In the genomic region with DNA sequence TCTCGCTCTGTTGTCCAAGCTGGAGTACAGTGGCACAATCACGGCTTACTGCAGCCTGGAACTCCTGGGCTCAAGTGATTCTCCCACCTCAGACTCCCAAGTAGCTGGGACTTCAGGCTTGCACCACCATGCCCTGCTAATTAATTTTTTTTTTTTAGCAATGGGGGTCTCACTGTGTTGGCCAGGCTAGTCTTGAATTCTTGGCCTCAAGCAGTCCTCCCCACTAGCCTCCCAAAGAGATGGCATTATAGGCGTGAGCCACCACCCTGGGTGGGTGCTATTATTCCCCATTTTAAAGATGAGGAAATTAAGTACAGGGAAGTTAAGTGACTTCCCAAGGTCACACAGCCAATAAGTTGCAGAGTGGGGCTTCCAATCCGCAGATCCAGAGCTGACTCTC, we compare ENCODE assay signal across 10 cellular contexts. TPM values are rescaled to one million over a fixed set of nuclear protein-coding genes. Genes with fewer than 3 reads are reported as not detected.
DNase-seq lines count a peak whose midpoint lies in the region; ATAC-seq and TF ChIP-seq lines count a peak whose summit lies in the region.
"Had no signal": no experiment of that assay in that cellular context is flagged by ENCODE, and none has a peak within 500 bp of the region (broad histone marks: within the 10 kb centered on the region; RNA-seq: fewer than 3 reads in every experiment).

No MANE protein-coding gene starts in this region.

- H3K4me1 Mint-ChIP-seq in dendritic cell treated with granulocyte-macrophage colony-stimulating factor and Interleukin-4, amounts not matched to agents 40 ng/mL and 50 ng/mL, for 4 days (ENCODE audit: low read depth), result peaks cover 40% of the 10 kb centered on the region
- H3K4me1 Mint-ChIP-seq in progenitor cell of endocrine pancreas (ENCODE audit: low read depth), result peaks cover 28% of the 10 kb centered on the region

- H4K20me1 ChIP-seq in DOHH2 (ENCODE audit: control insufficient read depth, insufficient read depth, low read depth, low read length) (no peaks in the 10 kb centered on the region), Loucy (ENCODE audit: insufficient read depth, low read length, poor library complexity, severe bottlenecking) (peaks cover 18% of the 10 kb centered on the region)

- H3K36me3 Mint-ChIP-seq in dendritic cell treated with granulocyte-macrophage colony-stimulating factor and Interleukin-4, amounts not matched to agents 40 ng/mL and 50 ng/mL, for 4 days (ENCODE audit: low read depth), result peaks cover 55% of the 10 kb centered on the region
- H3K36me3 Mint-ChIP-seq in progenitor cell of endocrine pancreas (ENCODE audit: insufficient read depth), result peaks cover 11% of the 10 kb centered on the region

- H3K4me3 ChIP-seq in DOHH2 (ENCODE audit: low read length) (no peak overlapping the region), Loucy (ENCODE audit: low read length, poor library complexity, severe bottlenecking) (peak overlapping the region; percentile 93)

- H3K9ac ChIP-seq in Loucy (ENCODE audit: low read depth, low read length, poor library complexity, severe bottlenecking), result peak overlapping the region; percentile 97

- H3K36me3 ChIP-seq in DOHH2 (ENCODE audit: control insufficient read depth, low read length) (peaks cover 29% of the 10 kb centered on the region), Loucy (ENCODE audit: insufficient read depth, low read length) (peaks cover 4% of the 10 kb centered on the region; the same call in 1 of the 2 replicates)
- H3K36me3 ChIP-seq: pancreas had no signal

- H3K9me2 ChIP-seq in DOHH2 (replicated peaks; ENCODE audit: control insufficient read depth, low read length) (no peaks in the 10 kb centered on the region), Loucy (replicated peaks; ENCODE audit: low read depth, low read length) (no peaks in the 10 kb centered on the region)

- no peak for ATAC-seq in HG02852 (IDR thresholded peaks at IDR 0.05; ENCODE audit: unreplicated experiment)
- ATAC-seq: HCT116 had no signal

- H3F3A ChIP-seq in DOHH2 (ENCODE audit: control insufficient read depth, insufficient read depth) (no peaks in the 10 kb centered on the region), Loucy (ENCODE audit: low read depth) (no peaks in the 10 kb centered on the region)

- H3K27me3 Mint-ChIP-seq in dendritic cell treated with granulocyte-macrophage colony-stimulating factor and Interleukin-4, amounts not matched to agents 40 ng/mL and 50 ng/mL, for 4 days, result no peaks in the 10 kb centered on the region
- no peaks in the 10 kb centered on the region for H3K27me3 Mint-ChIP-seq in progenitor cell of endocrine pancreas

- peak overlapping the region; percentile 86 for H3K4me3 Mint-ChIP-seq in dendritic cell treated with granulocyte-macrophage colony-stimulating factor and Interleukin-4, amounts not matched to agents 40 ng/mL and 50 ng/mL, for 4 days
- H3K4me3 Mint-ChIP-seq in progenitor cell of endocrine pancreas (ENCODE audit: low read depth), result peak overlapping the region; percentile 88

- no peak for TF ChIP-seq CTCF in DOHH2 (IDR thresholded peaks at IDR 0.05; ENCODE audit: low read depth, low read length, poor library complexity, severe bottlenecking)
- no peak for TF ChIP-seq CTCF in Loucy (conservative IDR thresholded peaks at IDR 0.05; ENCODE audit: low read length)
- TF ChIP-seq CTCF in progenitor cell of endocrine pancreas (IDR thresholded peaks at IDR 0.05; ENCODE audit: unreplicated experiment), result no peak

- H2AFZ ChIP-seq in Loucy (ENCODE audit: low read length), result no peak overlapping the region

- H3K9me3 ChIP-seq in DOHH2 (ENCODE audit: control insufficient read depth, insufficient read depth, low read length), result no peaks in the 10 kb centered on the region
- H3K9me3 ChIP-seq in Loucy (ENCODE audit: insufficient read depth, low read depth, low read length), result no peaks in the 10 kb centered on the region
- H3K9me3 ChIP-seq: pancreas had no signal

- no peak overlapping the region for H3K27ac Mint-ChIP-seq in dendritic cell treated with granulocyte-macrophage colony-stimulating factor and Interleukin-4, amounts not matched to agents 40 ng/mL and 50 ng/mL, for 4 days
- no peak overlapping the region for H3K27ac Mint-ChIP-seq in progenitor cell of endocrine pancreas

- peak overlapping the region; percentile 94; the same call in 1 of the 2 replicates for H3K4me2 ChIP-seq in DOHH2 (ENCODE audit: low read length)
- H3K4me2 ChIP-seq in Loucy (ENCODE audit: low read depth, low read length, poor library complexity, severe bottlenecking), result peak overlapping the region; percentile 84

- DNase-seq in progenitor cell of endocrine pancreas (ENCODE audit: low spot score, unreplicated experiment), result no peak
- no peak for DNase-seq in C1 segment of cervical spinal cord (lab: John Stamatoyannopoulos, UW)
- no peak for DNase-seq in AG08396 (ENCODE audit: low spot score)
- DNase-seq: NCI-H1092, pancreas had no signal

- H3K27ac ChIP-seq in DOHH2 (ENCODE audit: low read depth, low read length), result no peak overlapping the region

- intact Hi-C loops in dendritic cell treated with granulocyte-macrophage colony-stimulating factor and Interleukin-4, amounts not matched to agents 40 ng/mL and 50 ng/mL, for 4 days (cut with micrococcal nuclease), result loop anchor here (5.0 to 10.0 kb wide), 2 partner anchors 290 to 482 kb away; a partner anchor contains a TSS

- peaks cover 28% of the 10 kb centered on the region for H3K4me1 ChIP-seq in DOHH2 (ENCODE audit: control insufficient read depth, low read length)
- H3K4me1 ChIP-seq in Loucy (ENCODE audit: insufficient read depth, low read length, poor library complexity, severe bottlenecking), result peaks cover 55% of the 10 kb centered on the region

- H3K79me2 ChIP-seq in DOHH2 (ENCODE audit: control insufficient read depth, low read length), result peaks cover 66% of the 10 kb centered on the region
- H3K79me2 ChIP-seq in Loucy (ENCODE audit: insufficient read depth, low read length), result peaks cover 96% of the 10 kb centered on the region

- H3K27me3 ChIP-seq in DOHH2 (ENCODE audit: control insufficient read depth, low read length) (no peaks in the 10 kb centered on the region), Loucy (ENCODE audit: insufficient read depth, low read length, poor library complexity, severe bottlenecking) (no peaks in the 10 kb centered on the region)
- H3K27me3 ChIP-seq: pancreas had no signal

- H3K9me3 Mint-ChIP-seq in dendritic cell treated with granulocyte-macrophage colony-stimulating factor and Interleukin-4, amounts not matched to agents 40 ng/mL and 50 ng/mL, for 4 days, result peaks cover 13% of the 10 kb centered on the region
- H3K9me3 Mint-ChIP-seq in progenitor cell of endocrine pancreas (ENCODE audit: low read depth), result peaks cover 12% of the 10 kb centered on the region

RNA-seq across cellular contexts. Expression of a gene that starts 1.7 kb away (rescaled TPM):
- 65.3 and 67.3 TPM in 2 replicates for total RNA-seq in progenitor cell of endocrine pancreas

RNA-seq across cellular contexts. Expression of a gene that starts 47.8 kb away (rescaled TPM):
- total RNA-seq in progenitor cell of endocrine pancreas, result 124 and 135 TPM in 2 replicates
